Comparison of ENCODE assay signal across 1 cellular context in genomic region chr21:35052786-35053185, GRCh38.
TF ChIP-seq lines count a peak whose summit lies in the region.

No MANE protein-coding gene starts in this region.

TF ChIP-seq in K562, 482 proteins besides CTCF, POLR2A, EP300 and RAD21 (continued from another document):
- no peak for TF ChIP-seq ZNF146 (CRISPR knock-in tag; IDR thresholded peaks at IDR 0.05; ENCODE audit: unreplicated experiment)
- no peak for TF ChIP-seq HMG20B (CRISPR knock-in tag; IDR thresholded peaks at IDR 0.05)
- no peak for TF ChIP-seq PURB (CRISPR knock-in tag; IDR thresholded peaks at IDR 0.05; ENCODE audit: low read depth)
- no peak for TF ChIP-seq HNRNPH1 (optimal IDR thresholded peaks at IDR 0.05; ENCODE audit: low read depth, low read length)
- TF ChIP-seq ATF7 (IDR thresholded peaks at IDR 0.05), result no peak
- TF ChIP-seq POU5F1 (IDR thresholded peaks at IDR 0.05; ENCODE audit: borderline replicate concordance, low read depth, low read length, partially characterized antibody), result no peak
- TF ChIP-seq ZNF431 (CRISPR knock-in tag; IDR thresholded peaks at IDR 0.05), result no peak
- TF ChIP-seq ZNF384 (IDR thresholded peaks at IDR 0.05; ENCODE audit: low read depth, low read length), result no peak
- no peak for TF ChIP-seq FOXO4 (CRISPR knock-in tag; IDR thresholded peaks at IDR 0.05)
